Comparison of ENCODE assay signal across 11 cellular contexts in genomic region chr17:44417553-44417952, GRCh38. TPM values are rescaled to one million over a fixed set of nuclear protein-coding genes. Genes with fewer than 3 reads are reported as not detected.
DNase-seq lines count a peak whose midpoint lies in the region; ATAC-seq and TF ChIP-seq lines count a peak whose summit lies in the region.
"Had no signal": no experiment of that assay in that cellular context is flagged by ENCODE, and none has a peak within 500 bp of the region (broad histone marks: within the 10 kb centered on the region; RNA-seq: fewer than 3 reads in every experiment).

No MANE protein-coding gene starts in this region.

- in situ Hi-C loops in Caki2 (cut with HindIII; ENCODE audit: low pct_unique_long_range_greater_than_20kb, low sequenced_read_pairs) (no loop called here), astrocyte of the spinal cord (cut with HindIII; ENCODE audit: low sequenced_read_pairs) (no loop called here)

- no peak overlapping the region for H2BK120ac ChIP-seq in mesenchymal stem cell (ENCODE audit: low read depth, low read length)

- peak overlapping the region; percentile 44 for H3K9ac ChIP-seq in mesenchymal stem cell (ENCODE audit: low read length)

- no peaks in the 10 kb centered on the region for H3K9me3 ChIP-seq in mesenchymal stem cell (ENCODE audit: control insufficient read depth, low read length)
- no peaks in the 10 kb centered on the region for H3K9me3 ChIP-seq in uterus
- no peaks in the 10 kb centered on the region for H3K9me3 ChIP-seq in upper lobe of right lung

- no peak overlapping the region for H3K18ac ChIP-seq in mesenchymal stem cell (ENCODE audit: low read depth in 1 of 2, low read length in 2 of 2)

- no peaks in the 10 kb centered on the region for H3K27me3 ChIP-seq in mesenchymal stem cell (ENCODE audit: control insufficient read depth in 1 of 2, insufficient read depth in 1 of 2, low read length in 2 of 2)
- H3K27me3 ChIP-seq in uterus = no peaks in the 10 kb centered on the region
- H3K27me3 ChIP-seq in upper lobe of right lung = no peaks in the 10 kb centered on the region

- no peak for TF ChIP-seq POLR2A in uterus (IDR thresholded peaks at IDR 0.05)

- H3K4me3 ChIP-seq in astrocyte of the spinal cord (ENCODE audit: low read depth, low read length) (no peak overlapping the region), mesenchymal stem cell (ENCODE audit: insufficient read depth in 1 of 2, low read depth in 1 of 2, low read length in 2 of 2) (no peak overlapping the region), uterus (no peak overlapping the region), upper lobe of right lung (no peak overlapping the region)
- H3K4me3 ChIP-seq: SK-N-MC had no signal

- intact Hi-C loops in uterus (cut with DNase I; ENCODE audit: low total_unique reads) (no loop called here), upper lobe of right lung (cut with DNase I) (no loop called here)

- no peak overlapping the region for H2BK15ac ChIP-seq in mesenchymal stem cell (ENCODE audit: low read depth, poor library complexity, severe bottlenecking)

- WGBS in mesenchymal stem cell = 83% methylated on average over 2 of the region's 2 CpGs

- H3K23ac ChIP-seq in mesenchymal stem cell (ENCODE audit: low read length in 2 of 2) = no peak overlapping the region

- ATAC-seq in upper lobe of right lung = no peak

- no peak overlapping the region for H2BK5ac ChIP-seq in mesenchymal stem cell (ENCODE audit: low read depth, low read length, poor library complexity, severe bottlenecking)

- no peak overlapping the region for H2BK12ac ChIP-seq in mesenchymal stem cell (ENCODE audit: low read length in 2 of 2)

- no peak overlapping the region for H3K4ac ChIP-seq in mesenchymal stem cell (ENCODE audit: low read depth in 1 of 2, low read length in 2 of 2)

- H3K14ac ChIP-seq in mesenchymal stem cell (ENCODE audit: low read length in 2 of 2) = no peak overlapping the region

- H3K27ac ChIP-seq in mesenchymal stem cell (ENCODE audit: low read length, poor library complexity, severe bottlenecking) (no peak overlapping the region), uterus (no peak overlapping the region), upper lobe of right lung (no peak overlapping the region)
- H3K27ac ChIP-seq: SK-N-MC had no signal

- H3K79me1 ChIP-seq in mesenchymal stem cell (replicated peaks; ENCODE audit: low read length, poor library complexity, severe bottlenecking) = peaks cover 22% of the 10 kb centered on the region

- H3K36me3 ChIP-seq in mesenchymal stem cell (ENCODE audit: control insufficient read depth in 1 of 2, insufficient read depth in 2 of 2, low read depth in 1 of 2, low read length in 2 of 2) (peaks cover 14 to 63% of the 10 kb centered on the region in 2 experiments), uterus (no peaks in the 10 kb centered on the region), upper lobe of right lung (peaks cover 60% of the 10 kb centered on the region)

- H4K8ac ChIP-seq in mesenchymal stem cell (ENCODE audit: low read length) = no peak overlapping the region

- DNase-seq in Caki2 (ENCODE audit: low read depth) (peak; percentile 51), HCEC 1CT (peak; percentile 58), astrocyte of the spinal cord (ENCODE audit: low read depth, low spot score) (peak; percentile 79), mesenchymal stem cell (peak; percentile 59), uterus (no peak), NCI-H748 treated with DMSO at 0.1 percent for 48 hours (lab: John Stamatoyannopoulos, UW) (no peak), DMS153 (lab: John Stamatoyannopoulos, UW) (no peak), upper lobe of right lung (no peak)
- DNase-seq: activated gamma-delta T cell, NCI-H1092 had no signal

- H3K4me1 ChIP-seq in mesenchymal stem cell (ENCODE audit: control insufficient read depth, insufficient read depth, low read depth, low read length) (no peaks in the 10 kb centered on the region), uterus (no peaks in the 10 kb centered on the region), upper lobe of right lung (no peaks in the 10 kb centered on the region)

- H3K4me2 ChIP-seq in mesenchymal stem cell (ENCODE audit: low read length, poor library complexity, severe bottlenecking) = no peak overlapping the region

- no peak overlapping the region for H2AFZ ChIP-seq in mesenchymal stem cell (ENCODE audit: low read depth, low read length)

- no peak overlapping the region for H4K91ac ChIP-seq in mesenchymal stem cell (ENCODE audit: low read length)

- H2AK5ac ChIP-seq in mesenchymal stem cell (ENCODE audit: low read length, severe bottlenecking) = no peak overlapping the region

- TF ChIP-seq CTCF in astrocyte of the spinal cord (IDR thresholded peaks at IDR 0.05; ENCODE audit: low read depth, low read length) = no peak
- TF ChIP-seq CTCF in uterus (IDR thresholded peaks at IDR 0.05) = no peak
- TF ChIP-seq CTCF in upper lobe of right lung (IDR thresholded peaks at IDR 0.05) = no peak

RNA-seq across cellular contexts. Expression of gene ITGA2B, which starts 28.1 kb away (rescaled TPM):
- 0.26 and 3.3 TPM in 2 replicates for total RNA-seq in Caki2 (2014; rRNA removed; shearing (Covaris generic); ENCODE audit: low replicate concordance)
- 0.10 TPM for polyA plus RNA-seq in mesenchymal stem cell (2013, experiment 1 of 2)
- 0.14 TPM for polyA plus RNA-seq in mesenchymal stem cell (2013, experiment 2 of 2)
- total RNA-seq in uterus = 1 to 10 TPM in 2 of 4 donors, not detected in 2; 7.4 to 7.7 TPM
- 4.6 TPM for total RNA-seq in upper lobe of right lung

RNA-seq across cellular contexts. Expression of gene FAM171A2, which starts 53.9 kb away (rescaled TPM):
- 8.3 and 14.4 TPM in 2 replicates for total RNA-seq in Caki2 (2014; rRNA removed; shearing (Covaris generic); ENCODE audit: low replicate concordance)
- polyA plus RNA-seq in mesenchymal stem cell (2013, experiment 1 of 2) = 5.8 TPM
- polyA plus RNA-seq in mesenchymal stem cell (2013, experiment 2 of 2) = 5.3 TPM
- total RNA-seq in uterus = 10 to 100 TPM in 3 of 4 donors, under 1 TPM in 1; 0.77 to 32.1 (median 14.2) TPM
- 1.8 TPM for total RNA-seq in upper lobe of right lung

Comparison
In these comparisons a context has a peak if more than half of its experiments do, and no peak if none do; other contexts are left out.
1. DNase-seq: peak in Caki2 (single experiment), HCEC 1CT (single experiment), astrocyte of the spinal cord (single experiment) and mesenchymal stem cell (single experiment); none in uterus (0 of 2), NCI-H748 treated with DMSO at 0.1 percent for 48 hours (single experiment), DMS153 (single experiment) and upper lobe of right lung (single experiment).